Comparison of ENCODE assay signal across 6 cellular contexts in the genomic region with DNA sequence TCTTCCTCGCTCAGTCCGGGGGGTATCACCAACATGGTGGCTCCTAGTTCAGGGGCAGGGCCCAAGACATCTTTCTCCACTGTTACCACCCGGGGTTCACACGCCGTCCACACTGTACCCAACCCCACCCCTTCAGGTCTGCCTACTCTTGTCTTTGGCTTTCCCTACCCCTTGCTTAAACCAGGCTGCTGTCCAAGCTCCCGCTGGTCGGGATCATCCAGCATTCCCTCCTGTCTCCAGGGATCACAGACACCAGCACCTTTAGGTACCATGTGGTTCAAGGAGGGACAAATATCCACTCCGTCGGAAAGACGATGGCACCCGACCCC. TPM values are rescaled to one million over a fixed set of nuclear protein-coding genes. Genes with fewer than 3 reads are reported as not detected.
DNase-seq lines count a peak whose midpoint lies in the region; ATAC-seq and TF ChIP-seq lines count a peak whose summit lies in the region.

No MANE protein-coding gene starts in this region.

- peaks cover 47% of the 10 kb centered on the region for H3K36me3 Mint-ChIP-seq in activated CD4-positive, alpha-beta memory T cell treated with anti-CD3 and anti-CD28 coated beads for 36 hours

- no peaks in the 10 kb centered on the region for H3K9me3 ChIP-seq in right lobe of liver

- H3K4me3 ChIP-seq in right lobe of liver = peak overlapping the region; percentile 86 to 91 (median 87)

- TF ChIP-seq POLR2A in right lobe of liver (IDR thresholded peaks at IDR 0.05) = no peak

- DNase-seq in activated CD4-positive, alpha-beta memory T cell treated with anti-CD3 and anti-CD28 coated beads for 36 hours = no peak
- no peak for DNase-seq in right lobe of liver
- no peak for DNase-seq in COLO668 (lab: John Stamatoyannopoulos, UW; ENCODE audit: unreplicated experiment)

- ATAC-seq in GM21360 (IDR thresholded peaks at IDR 0.05; ENCODE audit: unreplicated experiment) (peak; percentile 10), right lobe of liver (peak; percentile 3 to 24 (median 4)), GM19351 (IDR thresholded peaks at IDR 0.05; ENCODE audit: unreplicated experiment) (no peak), HG03565 (IDR thresholded peaks at IDR 0.05; ENCODE audit: unreplicated experiment) (no peak)

- peaks cover 0 to 62% (median 25%) of the 10 kb centered on the region in 4 donors for H3K36me3 ChIP-seq in right lobe of liver

- intact Hi-C loops in activated CD4-positive, alpha-beta memory T cell treated with anti-CD3 and anti-CD28 coated beads for 36 hours (cut with micrococcal nuclease) = loop anchor here (2.0 to 5.0 kb wide), 3 partner anchors 62 to 294 kb away; partner anchors contain the start of genes EHMT2 and GPANK1
- intact Hi-C loops in right lobe of liver (cut with DNase I) = loop anchor here in 1 of 2 donors (10.0 kb wide), 1 partner anchor 54 kb away; the partner anchor contains the start of gene ZBTB12

- H3K27me3 ChIP-seq in right lobe of liver = no peaks in the 10 kb centered on the region

- peaks cover 43% of the 10 kb centered on the region for H3K4me1 Mint-ChIP-seq in activated CD4-positive, alpha-beta memory T cell treated with anti-CD3 and anti-CD28 coated beads for 36 hours (ENCODE audit: low read depth)

- peak overlapping the region; percentile 59 to 81 (median 65) for H3K27ac ChIP-seq in right lobe of liver

- 13% methylated on average over 8 of the region's 11 CpGs for WGBS in right lobe of liver (ENCODE audit: insufficient coverage, low coverage, low lambda C conversion rate, missing lambda C conversion rate)

- H3K4me3 Mint-ChIP-seq in activated CD4-positive, alpha-beta memory T cell treated with anti-CD3 and anti-CD28 coated beads for 36 hours = peak overlapping the region; percentile 99

- CTCF ChIA-PET in activated CD4-positive, alpha-beta memory T cell treated with anti-CD3 and anti-CD28 coated beads for 36 hours (lab: Charles Lee) = interaction anchor here (1.1 to 1.3 kb wide), 4 partner anchors 13 to 278 kb away, joined by 3 read pairs; partner anchors contain the start of genes DXO and LY6G5C

- peaks cover 0 to 19% (median 7%) of the 10 kb centered on the region in 4 donors for H3K4me1 ChIP-seq in right lobe of liver

- POLR2A ChIA-PET in activated CD4-positive, alpha-beta memory T cell treated with anti-CD3 and anti-CD28 coated beads for 36 hours (lab: Charles Lee) = interaction anchor here (0.6 to 3.2 kb wide), 4 partner anchors 9 to 71 kb away, joined by 3 to 39 read pairs (median 10); partner anchors contain the start of genes DXO and EHMT2

- H3K27me3 Mint-ChIP-seq in activated CD4-positive, alpha-beta memory T cell treated with anti-CD3 and anti-CD28 coated beads for 36 hours = no peaks in the 10 kb centered on the region

- TF ChIP-seq CTCF in right lobe of liver (IDR thresholded peaks at IDR 0.05) = no peak

- H3K9me3 Mint-ChIP-seq in activated CD4-positive, alpha-beta memory T cell treated with anti-CD3 and anti-CD28 coated beads for 36 hours = no peaks in the 10 kb centered on the region

- peak overlapping the region; percentile 98 for H3K27ac Mint-ChIP-seq in activated CD4-positive, alpha-beta memory T cell treated with anti-CD3 and anti-CD28 coated beads for 36 hours

RNA-seq across cellular contexts. Expression of gene NELFE, which starts 0.4 kb away (rescaled TPM):
- 10 to 100 TPM; 87.1 to 89.0 TPM for total RNA-seq in activated CD4-positive, alpha-beta memory T cell treated with anti-CD3 and anti-CD28 coated beads for 36 hours
- 10 to 100 TPM in 5 of 6 experiments, 1 to 10 TPM in 1; 9.3 to 33.8 (median 18.3) TPM for total RNA-seq in right lobe of liver

RNA-seq across cellular contexts. Expression of gene SKIC2, which starts 0.6 kb away (rescaled TPM):
- 100 to 1,000 TPM in 1 of 2 experiments, 10 to 100 TPM in 1; 95.7 to 101 TPM for total RNA-seq in activated CD4-positive, alpha-beta memory T cell treated with anti-CD3 and anti-CD28 coated beads for 36 hours
- 10 to 100 TPM; 26.3 to 73.1 (median 47.1) TPM for total RNA-seq in right lobe of liver

RNA-seq across cellular contexts. Expression of gene CFB, which starts 12.5 kb away (rescaled TPM):
- under 1 TPM; 0.76 to 0.82 TPM for total RNA-seq in activated CD4-positive, alpha-beta memory T cell treated with anti-CD3 and anti-CD28 coated beads for 36 hours
- total RNA-seq in right lobe of liver = 1,000 to 10,000 TPM; 1,939 to 4,112 (median 3,131) TPM

RNA-seq across cellular contexts. Expression of gene DXO, which starts 13.6 kb away (rescaled TPM):
- total RNA-seq in activated CD4-positive, alpha-beta memory T cell treated with anti-CD3 and anti-CD28 coated beads for 36 hours = 10 to 100 TPM; 10.8 to 12.3 TPM
- 10 to 100 TPM in 5 of 6 experiments, 1 to 10 TPM in 1; 9.8 to 14.6 (median 12.1) TPM for total RNA-seq in right lobe of liver

RNA-seq across cellular contexts. Expression of gene C4A, which starts 23.5 kb away (rescaled TPM):
- 1 to 10 TPM; 4.5 to 4.8 TPM for total RNA-seq in activated CD4-positive, alpha-beta memory T cell treated with anti-CD3 and anti-CD28 coated beads for 36 hours
- total RNA-seq in right lobe of liver = 1,000 to 10,000 TPM; 1,495 to 2,818 (median 2,205) TPM

Comparison
In these comparisons a context has a peak if more than half of its experiments do, and no peak if none do; other contexts are left out.
1. ATAC-seq: peak in GM21360 (single experiment) and right lobe of liver (4 of 4); none in GM19351 (single experiment) and HG03565 (single experiment).
2. RNA of gene CFB, which starts 12.5 kb away (total RNA-seq): 1,939 to 4,112 TPM in right lobe of liver; 0.76 to 0.82 TPM in activated CD4-positive, alpha-beta memory T cell treated with anti-CD3 and anti-CD28 coated beads for 36 hours; every median in the first group is over 1,000 times any median in the second.